Comparison of ENCODE assay signal across 12 cellular contexts in genomic region chr7:105198223-105198622, GRCh38.
DNase-seq lines count a peak whose midpoint lies in the region; ATAC-seq and TF ChIP-seq lines count a peak whose summit lies in the region.
"Had no signal": no experiment of that assay in that cellular context is flagged by ENCODE, and none has a peak within 500 bp of the region (broad histone marks: within the 10 kb centered on the region; RNA-seq: fewer than 3 reads in every experiment).

No MANE protein-coding gene starts in this region.

- H3K79me2 ChIP-seq in smooth muscle cell (ENCODE audit: low read depth), result peaks cover 10% of the 10 kb centered on the region

- no peak overlapping the region for H2AFZ ChIP-seq in smooth muscle cell (ENCODE audit: low read depth)

- no peak overlapping the region for H3K27ac ChIP-seq in HEK293 (ENCODE audit: extremely low read depth, low read depth, low read length)
- H3K27ac ChIP-seq in smooth muscle cell (ENCODE audit: low read depth), result peak overlapping the region; percentile 76
- H3K27ac ChIP-seq: Peyer's patch had no signal

- H3K4me3 ChIP-seq in HEK293 (ENCODE audit: low read depth, low read length) (no peak overlapping the region), astrocyte of the cerebellum (ENCODE audit: low read depth, low read length) (no peak overlapping the region), smooth muscle cell (no peak overlapping the region)
- H3K4me3 ChIP-seq: Peyer's patch had no signal

- TF ChIP-seq CTCF in HEK293 (tag by site-specific recombination; IDR thresholded peaks at IDR 0.05) (no peak), astrocyte of the cerebellum (IDR thresholded peaks at IDR 0.05; ENCODE audit: low read depth, low read length, missing control alignments) (no peak), smooth muscle cell (IDR thresholded peaks at IDR 0.05; ENCODE audit: borderline replicate concordance, insufficient read depth, poor library complexity, severe bottlenecking) (no peak), GM20000 (IDR thresholded peaks at IDR 0.05; ENCODE audit: extremely low read depth, missing control alignments) (no peak)

- H3K9ac ChIP-seq in smooth muscle cell (ENCODE audit: low read depth), result peak overlapping the region; percentile 28

- H3K27me3 ChIP-seq in smooth muscle cell (ENCODE audit: low read depth), result no peaks in the 10 kb centered on the region
- H3K27me3 ChIP-seq: Peyer's patch had no signal

- 11% methylated on average over 2 of the region's 2 CpGs for WGBS in smooth muscle cell (ENCODE audit: low lambda C conversion rate)

- DNase-seq in astrocyte of the cerebellum (ENCODE audit: low read depth) (peak; percentile 98), hepatic stellate cell (ENCODE audit: low spot score) (peak; percentile 58), smooth muscle cell (lab: John Stamatoyannopoulos, UW; ENCODE audit: unreplicated experiment) (peak; percentile 11), GM20000 (ENCODE audit: low spot score) (no peak)
- DNase-seq in central memory CD4-positive, alpha-beta T cell, result no peak
- DNase-seq: activated B cell treated with CpG ODN at 0.5 μM for 24 hours, activated gamma-delta T cell, midbrain, NCI-H2029, Peyer's patch had no signal

- H3K36me3 ChIP-seq in HEK293 (ENCODE audit: control insufficient read depth in 2 of 2, insufficient read depth in 1 of 2, low read length in 2 of 2) (peaks cover 0 to 5% of the 10 kb centered on the region in 2 experiments; a peak in 1 of 3 replicates), smooth muscle cell (ENCODE audit: low read depth) (no peaks in the 10 kb centered on the region)
- H3K36me3 ChIP-seq: Peyer's patch had no signal

- H3K9me3 ChIP-seq in HEK293 (ENCODE audit: control insufficient read depth, insufficient read depth, low read depth, low read length) (no peaks in the 10 kb centered on the region), smooth muscle cell (replicated peaks; ENCODE audit: low read depth) (no peaks in the 10 kb centered on the region)
- H3K9me3 ChIP-seq: Peyer's patch had no signal

- peaks cover 78% of the 10 kb centered on the region for H4K20me1 ChIP-seq in smooth muscle cell (ENCODE audit: low read depth)

- in situ Hi-C loops in astrocyte of the cerebellum (cut with HindIII; ENCODE audit: low sequenced_read_pairs), result no loop called here

- H3F3A ChIP-seq in smooth muscle cell (ENCODE audit: low read depth), result peaks cover 10% of the 10 kb centered on the region

- H3K4me1 ChIP-seq in HEK293 (ENCODE audit: control insufficient read depth, insufficient read depth, low read length) (peaks cover 10% of the 10 kb centered on the region), smooth muscle cell (ENCODE audit: low read depth) (peaks cover 12% of the 10 kb centered on the region)
- H3K4me1 ChIP-seq: Peyer's patch had no signal

- CTCF ChIA-PET in HEK293 (lab: Yijun Ruan, JAX), result no interaction called here

- no peak for ATAC-seq in GM18909 (IDR thresholded peaks at IDR 0.05; ENCODE audit: poor library complexity, unreplicated experiment)

- peak overlapping the region; percentile 42 for H3K4me2 ChIP-seq in smooth muscle cell

- POLR2A ChIA-PET in HEK293 (lab: Yijun Ruan, JAX), result no interaction called here

TF ChIP-seq in HEK293, 187 proteins besides CTCF, POLR2A, EP300 and RAD21:
- TF ChIP-seq ZNF645 (tag by site-specific recombination; IDR thresholded peaks at IDR 0.05) (no peak), AEBP2 (tag by site-specific recombination; IDR thresholded peaks at IDR 0.05; ENCODE audit: borderline replicate concordance) (no peak), GLIS1 (tag by site-specific recombination; IDR thresholded peaks at IDR 0.05) (peak; percentile 60), ZNF664 (tag by site-specific recombination; IDR thresholded peaks at IDR 0.05) (no peak), PBX3 (CRISPR knock-in tag; IDR thresholded peaks at IDR 0.05) (no peak), ZNF677 (tag by site-specific recombination; IDR thresholded peaks at IDR 0.05) (no peak), ZNF629 (tag by site-specific recombination; IDR thresholded peaks at IDR 0.05) (no peak), ZIC2 (tag by site-specific recombination; IDR thresholded peaks at IDR 0.05) (peak; percentile 75), HOXD13 (CRISPR knock-in tag; IDR thresholded peaks at IDR 0.05; ENCODE audit: borderline replicate concordance) (no peak)

Comparison
In these comparisons a context has a peak if more than half of its experiments do, and no peak if none do; other contexts are left out.
1. DNase-seq: peak in astrocyte of the cerebellum (single experiment), hepatic stellate cell (single experiment) and smooth muscle cell (single experiment); none in central memory CD4-positive, alpha-beta T cell (single experiment) and GM20000 (single experiment).